ENCODE assay signal across 11 cellular contexts in the genomic region with DNA sequence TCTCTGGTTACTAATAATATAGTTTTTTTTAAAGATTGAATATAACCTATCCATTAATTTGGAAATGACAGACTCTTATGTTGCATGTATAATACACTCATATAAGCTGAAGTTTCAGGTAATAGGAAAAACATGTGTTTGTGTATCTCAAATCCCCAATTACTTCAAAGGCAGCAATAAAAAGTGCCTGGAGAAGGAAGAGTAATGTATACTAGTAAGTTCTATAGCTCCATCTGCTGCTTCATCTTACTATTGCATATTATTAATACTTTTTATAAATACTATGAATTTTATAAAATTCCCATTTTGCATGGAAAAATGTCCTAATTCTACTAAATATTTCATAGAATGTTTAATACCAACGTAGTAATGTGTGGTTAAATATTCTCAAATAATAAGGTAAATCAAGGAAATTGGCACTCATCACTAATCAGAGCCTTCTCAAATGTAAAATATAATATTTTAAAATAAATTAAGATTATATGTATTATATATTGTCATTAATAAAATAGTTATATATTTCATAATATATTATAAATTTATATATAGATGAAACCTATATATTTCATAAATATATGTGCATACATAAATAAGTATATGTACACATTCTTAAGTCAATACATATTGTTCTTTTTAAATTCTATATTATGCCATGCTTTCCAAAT.
DNase-seq lines count a peak whose midpoint lies in the region; ATAC-seq and TF ChIP-seq lines count a peak whose summit lies in the region.
"Had no signal": no experiment of that assay in that cellular context is flagged by ENCODE, and none has a peak within 500 bp of the region (broad histone marks: within the 10 kb centered on the region; RNA-seq: fewer than 3 reads in every experiment).

No MANE protein-coding gene starts in this region.

- H3K27me3 ChIP-seq in gastroesophageal sphincter = no peaks in the 10 kb centered on the region
- H3K27me3 ChIP-seq: spleen had no signal

- no peaks in the 10 kb centered on the region for H3K4me1 ChIP-seq in gastroesophageal sphincter
- H3K4me1 ChIP-seq: spleen had no signal

- no peaks in the 10 kb centered on the region for H3K36me3 ChIP-seq in gastroesophageal sphincter
- H3K36me3 ChIP-seq: spleen had no signal

- H3K9me3 ChIP-seq in gastroesophageal sphincter = no peaks in the 10 kb centered on the region
- H3K9me3 ChIP-seq: spleen had no signal

- H3K4me3 ChIP-seq in AG10803 (ENCODE audit: low read length) (no peak overlapping the region), gastroesophageal sphincter (no peak overlapping the region)
- H3K4me3 ChIP-seq: spleen had no signal

- ATAC-seq in SK-N-SH treated with all-trans-retinoic acid at 6 μM for 48 hours (peak; percentile 65; the same call in 2 of the 3 replicates), gastroesophageal sphincter (no peak), GM18909 (IDR thresholded peaks at IDR 0.05; ENCODE audit: poor library complexity, unreplicated experiment) (no peak), GM18858 (IDR thresholded peaks at IDR 0.05; ENCODE audit: unreplicated experiment) (no peak), GM18868 (IDR thresholded peaks at IDR 0.05; ENCODE audit: unreplicated experiment) (no peak)
- ATAC-seq: activated naive CD8-positive, alpha-beta T cell treated with anti-CD3 and anti-CD28 coated beads, Interleukin-2, amount 50 U/mL, for 24 hours had no signal

- no peak for TF ChIP-seq EP300 in gastroesophageal sphincter (IDR thresholded peaks at IDR 0.05)

- TF ChIP-seq CTCF in AG10803 (conservative IDR thresholded peaks at IDR 0.05; ENCODE audit: low read length) = peak; percentile 71
- peak in 3 of 4 experiments; percentile 6 to 36 (median 13) for TF ChIP-seq CTCF in gastroesophageal sphincter (IDR thresholded peaks at IDR 0.05)

- no peak for TF ChIP-seq POLR2A in gastroesophageal sphincter (IDR thresholded peaks at IDR 0.05)

- DNase-seq in AG10803 (ENCODE audit: low read depth) = peak; percentile 61
- DNase-seq in Kasumi-1 (lab: John Stamatoyannopoulos, UW) = peak; percentile 67 to 86
- DNase-seq in activated gamma-delta T cell treated with Interleukin-2 at 50 U/mL for 16 hours = no peak
- DNase-seq: activated naive CD8-positive, alpha-beta T cell treated with anti-CD3 and anti-CD28 coated beads, Interleukin-2, amount 50 U/mL, for 24 hours; KG1; spleen had no signal

- 21 to 32% methylated on average over 1 of the region's 1 CpG for WGBS in gastroesophageal sphincter (ENCODE audit: low coverage in 1 of 2), 2 donors

- H3K27ac ChIP-seq in gastroesophageal sphincter = no peak overlapping the region
- H3K27ac ChIP-seq: spleen had no signal

TF ChIP-seq in SK-N-SH treated with all-trans-retinoic acid at 6 μM for 48 hours, 23 proteins besides CTCF, POLR2A, EP300 and RAD21:
- TF ChIP-seq OSR1 (CRISPR knock-in tag; IDR thresholded peaks at IDR 0.05) = no peak
- TF ChIP-seq TCF4 (CRISPR knock-in tag; IDR thresholded peaks at IDR 0.05; ENCODE audit: borderline replicate concordance) = no peak
- TF ChIP-seq, protein P1, sequence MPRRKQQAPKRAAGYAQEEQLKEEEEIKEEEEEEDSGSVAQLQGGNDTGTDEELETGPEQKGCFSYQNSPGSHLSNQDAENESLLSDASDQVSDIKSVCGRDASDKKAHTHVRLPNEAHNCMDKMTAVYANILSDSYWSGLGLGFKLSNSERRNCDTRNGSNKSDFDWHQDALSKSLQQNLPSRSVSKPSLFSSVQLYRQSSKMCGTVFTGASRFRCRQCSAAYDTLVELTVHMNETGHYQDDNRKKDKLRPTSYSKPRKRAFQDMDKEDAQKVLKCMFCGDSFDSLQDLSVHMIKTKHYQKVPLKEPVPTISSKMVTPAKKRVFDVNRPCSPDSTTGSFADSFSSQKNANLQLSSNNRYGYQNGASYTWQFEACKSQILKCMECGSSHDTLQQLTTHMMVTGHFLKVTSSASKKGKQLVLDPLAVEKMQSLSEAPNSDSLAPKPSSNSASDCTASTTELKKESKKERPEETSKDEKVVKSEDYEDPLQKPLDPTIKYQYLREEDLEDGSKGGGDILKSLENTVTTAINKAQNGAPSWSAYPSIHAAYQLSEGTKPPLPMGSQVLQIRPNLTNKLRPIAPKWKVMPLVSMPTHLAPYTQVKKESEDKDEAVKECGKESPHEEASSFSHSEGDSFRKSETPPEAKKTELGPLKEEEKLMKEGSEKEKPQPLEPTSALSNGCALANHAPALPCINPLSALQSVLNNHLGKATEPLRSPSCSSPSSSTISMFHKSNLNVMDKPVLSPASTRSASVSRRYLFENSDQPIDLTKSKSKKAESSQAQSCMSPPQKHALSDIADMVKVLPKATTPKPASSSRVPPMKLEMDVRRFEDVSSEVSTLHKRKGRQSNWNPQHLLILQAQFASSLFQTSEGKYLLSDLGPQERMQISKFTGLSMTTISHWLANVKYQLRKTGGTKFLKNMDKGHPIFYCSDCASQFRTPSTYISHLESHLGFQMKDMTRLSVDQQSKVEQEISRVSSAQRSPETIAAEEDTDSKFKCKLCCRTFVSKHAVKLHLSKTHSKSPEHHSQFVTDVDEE (CRISPR knock-in tag; IDR thresholded peaks at IDR 0.05) = no peak
- no peak for TF ChIP-seq BACH2 (CRISPR knock-in tag; IDR thresholded peaks at IDR 0.05; ENCODE audit: borderline replicate concordance)
- TF ChIP-seq RARB (CRISPR knock-in tag; IDR thresholded peaks at IDR 0.05) = no peak
- no peak for TF ChIP-seq TOX (CRISPR knock-in tag; IDR thresholded peaks at IDR 0.05; ENCODE audit: borderline replicate concordance)
- no peak for TF ChIP-seq PPARA (CRISPR knock-in tag; IDR thresholded peaks at IDR 0.05; ENCODE audit: borderline replicate concordance)
- no peak for TF ChIP-seq ZC3H10 (CRISPR knock-in tag; IDR thresholded peaks at IDR 0.05)
